Comparison of ENCODE assay signal across 10 cellular contexts in genomic region chr1:203287109-203287893, GRCh38. TPM values are rescaled to one million over a fixed set of nuclear protein-coding genes. Genes with fewer than 3 reads are reported as not detected.
DNase-seq lines count a peak whose midpoint lies in the region; ATAC-seq, FAIRE-seq and TF ChIP-seq lines count a peak whose summit lies in the region.
"Had no signal": no experiment of that assay in that cellular context is flagged by ENCODE, and none has a peak within 500 bp of the region (broad histone marks: within the 10 kb centered on the region; RNA-seq: fewer than 3 reads in every experiment).

No MANE protein-coding gene starts in this region.

- no peaks in the 10 kb centered on the region for H3K9me2 ChIP-seq in PC-9 (ENCODE audit: insufficient read depth)

- H3K9me3 ChIP-seq in kidney (ENCODE audit: control insufficient read depth in 1 of 2, low read length in 2 of 2): no peaks in the 10 kb centered on the region
- no peaks in the 10 kb centered on the region for H3K9me3 ChIP-seq in PC-9 (ENCODE audit: insufficient read depth, low read depth)

- no peak overlapping the region for H2AFZ ChIP-seq in PC-9

- ATAC-seq in GM19043 (IDR thresholded peaks at IDR 0.05; ENCODE audit: low read depth, unreplicated experiment) (peak; percentile 36), HG03139 (IDR thresholded peaks at IDR 0.05; ENCODE audit: unreplicated experiment) (peak; percentile 38)

- peak overlapping the region in 1 of 2 donors; percentile 65 for H3K9ac ChIP-seq in kidney (ENCODE audit: low read length in 2 of 2)

- BruUV-seq in PC-9 (replicated peaks; lab: Mats Ljungman, UMichigan): no TSS peak

- no peak for FAIRE-seq in kidney (lab: Jason Lieb, UNC)

- no peak for TF ChIP-seq CTCF in kidney (IDR thresholded peaks at IDR 0.05; ENCODE audit: borderline replicate concordance, extremely low read depth, insufficient read depth)
- no peak for TF ChIP-seq CTCF in PC-9 (conservative IDR thresholded peaks at IDR 0.05)

- H3K4me1 ChIP-seq in kidney (ENCODE audit: control insufficient read depth in 1 of 2, insufficient read depth in 1 of 2, low read depth in 1 of 2, low read length in 2 of 2) (peaks cover 53 to 66% of the 10 kb centered on the region in 2 donors), PC-9 (replicated peaks; ENCODE audit: insufficient read depth) (no peaks in the 10 kb centered on the region)

- peaks cover 33% of the 10 kb centered on the region; the same call in 1 of the 2 replicates for H3K27me3 ChIP-seq in PC-9 (ENCODE audit: insufficient read depth, low read depth)

- CTCF ChIA-PET in PC-9 (lab: Charles Lee): interaction anchor here (0.6 kb wide), 1 partner anchor 53 kb away, joined by 4 read pairs; no protein-coding TSS in a partner anchor

- intact Hi-C loops in kidney (cut with DNase I): no loop called here
- intact Hi-C loops in PC-9 (cut with micrococcal nuclease; ENCODE audit: unreplicated experiment): no loop called here

- H3K79me2 ChIP-seq in PC-9 (ENCODE audit: low read depth): no peaks in the 10 kb centered on the region

- peak overlapping the region; percentile 79 to 88 for H3K27ac ChIP-seq in kidney (ENCODE audit: low read depth in 2 of 2, low read length in 2 of 2)
- H3K27ac ChIP-seq in PC-9: no peak overlapping the region
- H3K27ac ChIP-seq: C4-2B had no signal

- POLR2A ChIA-PET in PC-9 (lab: Charles Lee; ENCODE audit: unreplicated experiment): interaction anchor here (0.6 kb wide), 1 partner anchor 29 kb away, joined by 6 read pairs; no protein-coding TSS in a partner anchor

- H3K4me3 ChIP-seq in kidney (ENCODE audit: low read length in 2 of 2): no peak overlapping the region
- H3K4me3 ChIP-seq in PC-9: no peak overlapping the region

- H3K4me2 ChIP-seq in PC-9: no peak overlapping the region

- peak; percentile 95 to 96 for DNase-seq in AML-193 (lab: John Stamatoyannopoulos, UW)
- DNase-seq in OCI-M1 (lab: John Stamatoyannopoulos, UW): peak; percentile 96
- DNase-seq in activated gamma-delta T cell treated with anti-CD3 and anti-CD28 coated beads, Interleukin-2, amount 50 U/mL, for 16 hours (ENCODE audit: low read depth): peak; percentile 69
- DNase-seq in kidney: peak; percentile 88
- DNase-seq in stimulated activated CD4-positive, alpha-beta T cell treated with anti-CD3 and anti-CD28 coated beads, Interleukin-4, amount 100 ng/mL, for 4 hours: peak; percentile 52 to 85
- DNase-seq in PC-9: no peak

- H3F3A ChIP-seq in PC-9 (ENCODE audit: insufficient read depth, low read depth): no peaks in the 10 kb centered on the region

- no peaks in the 10 kb centered on the region for H3K36me3 ChIP-seq in kidney (ENCODE audit: control insufficient read depth in 1 of 2, insufficient read depth in 2 of 2, low read length in 2 of 2)
- no peaks in the 10 kb centered on the region for H3K36me3 ChIP-seq in PC-9 (ENCODE audit: low read depth)

- no peaks in the 10 kb centered on the region for H4K20me1 ChIP-seq in PC-9 (ENCODE audit: insufficient read depth)

RNA-seq across cellular contexts. Expression of gene BTG2, which starts 18.0 kb away (rescaled TPM):
- 59.9 TPM for total RNA-seq in kidney
- 156 TPM for polyA plus RNA-seq in kidney (ENCODE audit: insufficient read depth, low read depth, low replicate concordance)
- total RNA-seq in PC-9 (2021): 11.1 and 13.8 TPM in 2 replicates

RNA-seq across cellular contexts. Expression of gene CHIT1, which starts 57.8 kb away (rescaled TPM):
- 1.1 TPM for total RNA-seq in kidney
- polyA plus RNA-seq in kidney (ENCODE audit: insufficient read depth, low read depth, low replicate concordance): not detected
- total RNA-seq in PC-9 (2021): not detected in 2 replicates
- total RNA-seq: epithelial cell of proximal tubule had no signal

Comparison
In these comparisons a context has a peak if more than half of its experiments do, and no peak if none do; other contexts are left out.
1. DNase-seq: peak in AML-193 (2 of 2), OCI-M1 (single experiment), activated gamma-delta T cell treated with anti-CD3 and anti-CD28 coated beads, Interleukin-2, amount 50 U/mL, for 16 hours (single experiment), kidney (single experiment) and stimulated activated CD4-positive, alpha-beta T cell treated with anti-CD3 and anti-CD28 coated beads, Interleukin-4, amount 100 ng/mL, for 4 hours (2 of 2); none in PC-9 (0 of 2).